In the genomic region with DNA sequence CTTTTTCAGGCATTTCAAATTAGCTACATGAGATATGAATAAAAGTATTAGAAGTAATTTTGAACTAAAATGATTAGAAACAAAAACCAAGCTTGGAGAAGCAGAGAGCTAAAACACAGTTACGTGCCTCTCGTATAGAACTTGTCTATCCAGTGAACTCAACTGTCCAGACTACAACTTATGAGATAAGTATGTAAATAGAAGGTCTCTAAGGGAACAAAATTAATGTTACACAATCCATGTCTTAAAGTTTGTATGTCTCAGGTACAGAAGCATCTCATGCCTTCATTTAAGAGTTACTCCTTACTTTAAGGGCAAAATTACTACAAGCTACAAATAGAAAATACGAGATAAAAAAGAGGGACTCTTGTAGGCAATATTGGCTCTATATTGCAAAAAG, we compare ENCODE assay signal across 16 cellular contexts.
"Had no signal": no experiment of that assay in that cellular context is flagged by ENCODE, and none has a peak within 500 bp of the region (broad histone marks: within the 10 kb centered on the region; RNA-seq: fewer than 3 reads in every experiment).

No MANE protein-coding gene starts in this region.

- H3K4me3 ChIP-seq: gastroesophageal sphincter, heart left ventricle, lung, prostate gland, right atrium auricular region, stomach, thyroid gland, vagina had no signal

- DNase-seq: cortex of kidney; heart left ventricle; hippocampal formation; immature natural killer cell; natural killer cell; stimulated activated CD4-positive, alpha-beta T cell treated with anti-CD3 and anti-CD28 coated beads, Interleukin-2, amount 100 ng/mL, for 24 hours; stimulated activated CD4-positive, alpha-beta T cell treated with anti-CD3 and anti-CD28 coated beads, Interleukin-4, amount 100 ng/mL, for 24 hours; stimulated activated naive CD4-positive, alpha-beta T cell treated with Interleukin-2 at 50 U/mL for 16 hours; stomach; thyroid gland had no signal

- H3K27me3 ChIP-seq: foreskin keratinocyte, gastroesophageal sphincter, heart left ventricle, right atrium auricular region, stomach, thyroid gland, vagina had no signal

- H3K27ac ChIP-seq: gastroesophageal sphincter, heart left ventricle, prostate gland, right atrium auricular region, stomach, thyroid gland, vagina had no signal

- H3K9me3 ChIP-seq: prostate gland, thyroid gland, vagina had no signal

- H3K4me1 ChIP-seq: gastroesophageal sphincter, heart left ventricle, prostate gland, right atrium auricular region, stomach, thyroid gland, vagina had no signal

- H3K36me3 ChIP-seq: gastroesophageal sphincter, heart left ventricle, prostate gland, right atrium auricular region, stomach, thyroid gland, vagina had no signal
